Comparison of ENCODE assay signal across 11 cellular contexts in genomic region chr10:48804740-48805182, GRCh38.
DNase-seq lines count a peak whose midpoint lies in the region; ATAC-seq, FAIRE-seq and TF ChIP-seq lines count a peak whose summit lies in the region.
"Had no signal": no experiment of that assay in that cellular context is flagged by ENCODE, and none has a peak within 500 bp of the region (broad histone marks: within the 10 kb centered on the region; RNA-seq: fewer than 3 reads in every experiment).

No MANE protein-coding gene starts in this region.

- CTCF ChIA-PET in CD8-positive, alpha-beta T cell (lab: Charles Lee), result no interaction called here
- CTCF ChIA-PET in HepG2 (lab: Yijun Ruan, JAX; ENCODE audit: low intra/inter-chr PET ratio, low total read pairs), result no interaction called here

- in situ Hi-C loops in HepG2 (cut with HindIII; ENCODE audit: extremely low pct_ligation_motif_present, low pct_unique_long_range_greater_than_20kb), result no loop called here

- H4K20me1 ChIP-seq in HepG2 (ENCODE audit: insufficient read depth, low read length), result no peaks in the 10 kb centered on the region

- H3K9me3 Mint-ChIP-seq in CD8-positive, alpha-beta T cell, result peaks cover 6% of the 10 kb centered on the region

- H3K4me3 ChIP-seq in CD8-positive, alpha-beta T cell (ENCODE audit: low read depth, low read length), result no peak overlapping the region
- H3K4me3 ChIP-seq in HepG2 (replicated peaks in 1 of 3; ENCODE audit: insufficient read depth in 1 of 3, low read depth in 2 of 3, low read length in 3 of 3) (no peak overlapping the region), stomach (no peak overlapping the region)

- no peak; a peak in 1 of 4 replicates for TF ChIP-seq EP300 in HepG2 (IDR thresholded peaks at IDR 0.05; ENCODE audit: low read depth in 2 of 2, low read length in 2 of 2)
- TF ChIP-seq EP300 in HepG2 (CRISPR knock-in tag; IDR thresholded peaks at IDR 0.05; ENCODE audit: borderline replicate concordance), result no peak
- no peak for TF ChIP-seq EP300 in stomach (IDR thresholded peaks at IDR 0.05)

- no peaks in the 10 kb centered on the region for H3K79me2 ChIP-seq in HepG2 (ENCODE audit: insufficient read depth, low read length)

- peak overlapping the region; percentile 34; the same call in 1 of the 2 replicates for H3K4me2 ChIP-seq in HepG2 (ENCODE audit: low read depth, low read length)

- no peaks in the 10 kb centered on the region for H3K36me3 ChIP-seq in CD8-positive, alpha-beta T cell (ENCODE audit: insufficient read depth, low read length)
- no peaks in the 10 kb centered on the region for H3K36me3 ChIP-seq in HepG2 (replicated peaks in 1 of 2; ENCODE audit: control insufficient read depth in 1 of 2, insufficient read depth in 2 of 2, low read length in 2 of 2)
- H3K36me3 ChIP-seq in stomach, result no peaks in the 10 kb centered on the region

- peaks cover 3% of the 10 kb centered on the region for H3K27me3 Mint-ChIP-seq in CD8-positive, alpha-beta T cell (ENCODE audit: low read depth)

- TF ChIP-seq POLR2A in HepG2 (IDR thresholded peaks at IDR 0.05; ENCODE audit: insufficient read depth in 1 of 2, low read depth in 2 of 2, low read length in 2 of 2), result no peak
- TF ChIP-seq POLR2A in stomach (IDR thresholded peaks at IDR 0.05), result no peak

- no peak for DNase-seq in CD8-positive, alpha-beta T cell
- DNase-seq in NCI-H510A treated with DMSO at 0.1 percent for 48 hours (lab: John Stamatoyannopoulos, UW) (peak; percentile 29), HepG2 (ENCODE audit: low spot score) (peak; percentile 56), stomach (no peak), NCI-H2081 treated with DMSO at 0.1 percent for 48 hours (lab: John Stamatoyannopoulos, UW) (no peak)
- no peak for DNase-seq in activated CD8-positive, alpha-beta memory T cell treated with anti-CD3 and anti-CD28 coated beads, Interleukin-2, amount 50 U/mL, for 48 hours
- DNase-seq: GDM1, T-helper 9 cell had no signal

- WGBS in HepG2 (ENCODE audit: low lambda C conversion rate), result 0% methylated on average over 7 of the region's 7 CpGs
- 13 to 25% (median 21%) methylated on average over 7 of the region's 7 CpGs for WGBS in stomach, 5 donors

- no peak for TF ChIP-seq CTCF in CD8-positive, alpha-beta T cell (IDR thresholded peaks at IDR 0.05)
- TF ChIP-seq CTCF in HepG2 (CRISPR knock-in tag; IDR thresholded peaks at IDR 0.05) (no peak), stomach (IDR thresholded peaks at IDR 0.05) (no peak)

- no peak overlapping the region for H3K27ac ChIP-seq in CD8-positive, alpha-beta T cell (ENCODE audit: low read depth, low read length)
- H3K27ac ChIP-seq in HepG2 (ENCODE audit: extremely low read length, insufficient read depth, low read length) (no peak overlapping the region), stomach (peak overlapping the region in 1 of 5 donors; percentile 5)

- intact Hi-C loops in CD8-positive, alpha-beta T cell (cut with DNase I, micrococcal nuclease), result no loop called here
- intact Hi-C loops in HepG2 (cut with micrococcal nuclease; ENCODE audit: unreplicated experiment) (no loop called here), stomach (cut with DNase I; ENCODE audit: low total_unique reads) (no loop called here)

- POLR2A ChIA-PET in CD8-positive, alpha-beta T cell (lab: Charles Lee), result no interaction called here
- POLR2A ChIA-PET in HepG2 (lab: Yijun Ruan, JAX), result no interaction called here

- H3K27ac Mint-ChIP-seq in CD8-positive, alpha-beta T cell, result no peak overlapping the region

- peaks cover 43% of the 10 kb centered on the region for H3K4me1 Mint-ChIP-seq in CD8-positive, alpha-beta T cell (ENCODE audit: low read depth)

- no peaks in the 10 kb centered on the region for H3K36me3 Mint-ChIP-seq in CD8-positive, alpha-beta T cell

- H3K27me3 ChIP-seq in CD8-positive, alpha-beta T cell (ENCODE audit: insufficient read depth, low read length), result no peaks in the 10 kb centered on the region
- H3K27me3 ChIP-seq in HepG2 (ENCODE audit: control insufficient read depth in 1 of 2, insufficient read depth in 2 of 2, low read length in 2 of 2) (no peaks in the 10 kb centered on the region), stomach (no peaks in the 10 kb centered on the region)

- FAIRE-seq in HepG2 (lab: Jason Lieb, UNC), result peak; percentile 26
- FAIRE-seq: keratinocyte had no signal

- H3K9me3 ChIP-seq in CD8-positive, alpha-beta T cell (ENCODE audit: low read length), result no peaks in the 10 kb centered on the region
- H3K9me3 ChIP-seq in HepG2 (ENCODE audit: low read length) (no peaks in the 10 kb centered on the region), stomach (no peaks in the 10 kb centered on the region)

- no peak overlapping the region for H2AFZ ChIP-seq in HepG2 (ENCODE audit: low read length)

- peak overlapping the region; percentile 15 for H3K4me3 Mint-ChIP-seq in CD8-positive, alpha-beta T cell

- TF ChIP-seq RAD21 in HepG2 (CRISPR knock-in tag; IDR thresholded peaks at IDR 0.05), result no peak

- peaks cover 51% of the 10 kb centered on the region for H3K4me1 ChIP-seq in CD8-positive, alpha-beta T cell (ENCODE audit: insufficient read depth, low read length)
- H3K4me1 ChIP-seq in HepG2 (ENCODE audit: insufficient read depth, low read length), result peaks cover 10% of the 10 kb centered on the region
- peaks cover 0 to 17% (median 0%) of the 10 kb centered on the region in 4 donors for H3K4me1 ChIP-seq in stomach

- ATAC-seq in CD8-positive, alpha-beta T cell, result no peak
- ATAC-seq in GM18511 (IDR thresholded peaks at IDR 0.05; ENCODE audit: unreplicated experiment) (peak; percentile 35), HepG2 (peak; percentile 85), HG03108 (IDR thresholded peaks at IDR 0.05; ENCODE audit: unreplicated experiment) (no peak)

- no TSS peak for BruUV-seq in HepG2 (replicated peaks; lab: Mats Ljungman, UMichigan)

- no peak overlapping the region for H3K9ac ChIP-seq in HepG2 (ENCODE audit: insufficient read depth, low read depth, low read length)

TF ChIP-seq in HepG2, 621 proteins besides CTCF, POLR2A, EP300 and RAD21 (continues in another document):
- TF ChIP-seq SOX13 (IDR thresholded peaks at IDR 0.05) (no peak), SOX13 (CRISPR knock-in tag; conservative IDR thresholded peaks at IDR 0.05 in 1 of 2, IDR thresholded peaks at IDR 0.05 in 1 of 2) (peak in 1 of 2 experiments; percentile 12; a peak in 1 of 4 replicates), ZBTB4 (CRISPR knock-in tag; IDR thresholded peaks at IDR 0.05; ENCODE audit: borderline replicate concordance) (no peak), SOX6 (IDR thresholded peaks at IDR 0.05) (no peak), SOX6 (CRISPR knock-in tag; IDR thresholded peaks at IDR 0.05) (peak; percentile 31; the same call in 1 of the 2 replicates), SALL1 (CRISPR knock-in tag; IDR thresholded peaks at IDR 0.05) (0 out of 2 replicates have a peak, but pooled peaks have one; percentile 14), PAXIP1 (CRISPR knock-in tag; conservative IDR thresholded peaks at IDR 0.05) (peak; percentile 21; the same call in 1 of the 2 replicates)

Comparison
In these comparisons a context has a peak if more than half of its experiments do, and no peak if none do; other contexts are left out.
1. ATAC-seq: peak in GM18511 (single experiment) and HepG2 (single experiment); none in CD8-positive, alpha-beta T cell (single experiment) and HG03108 (single experiment).
2. DNase-seq: peak in NCI-H510A treated with DMSO at 0.1 percent for 48 hours (single experiment) and HepG2 (single experiment); none in CD8-positive, alpha-beta T cell (0 of 7), activated CD8-positive, alpha-beta memory T cell treated with anti-CD3 and anti-CD28 coated beads, Interleukin-2, amount 50 U/mL, for 48 hours (single experiment), stomach (single experiment) and NCI-H2081 treated with DMSO at 0.1 percent for 48 hours (single experiment).